In the genomic region with DNA sequence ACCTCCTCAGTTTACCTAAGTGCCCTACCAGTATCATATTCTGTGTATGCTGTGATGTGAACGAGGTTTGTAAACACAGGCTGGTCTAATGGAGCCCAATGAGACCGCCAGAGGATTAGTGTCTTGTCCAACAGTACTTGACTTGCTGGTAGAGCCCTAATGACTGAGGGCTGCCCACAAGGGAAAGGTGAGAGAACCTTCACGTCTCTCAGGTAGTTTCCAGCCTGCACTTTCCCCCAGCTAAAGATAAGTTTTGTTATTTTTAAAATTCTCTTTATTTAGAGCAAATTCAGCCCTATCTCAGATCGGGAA, we compare ENCODE assay signal across 8 cellular contexts. TPM values are rescaled to one million over a fixed set of nuclear protein-coding genes. Genes with fewer than 3 reads are reported as not detected.
DNase-seq lines count a peak whose midpoint lies in the region; ATAC-seq and TF ChIP-seq lines count a peak whose summit lies in the region.

No MANE protein-coding gene starts in this region.

- no peak for DNase-seq in AG04450 (ENCODE audit: low read depth, low spot score)
- no peak for DNase-seq in body of pancreas
- DNase-seq in lower leg skin (ENCODE audit: low spot score in 2 of 2): no peak
- no peak for DNase-seq in upper lobe of right lung
- no peak for DNase-seq in midbrain (lab: John Stamatoyannopoulos, UW)

- intact Hi-C loops in body of pancreas (cut with DNase I) (no loop called here), lower leg skin (cut with DNase I; ENCODE audit: low total_unique reads) (no loop called here), upper lobe of right lung (cut with DNase I) (no loop called here)

- TF ChIP-seq POLR2A in body of pancreas (IDR thresholded peaks at IDR 0.05) (no peak), lower leg skin (IDR thresholded peaks at IDR 0.05) (no peak)

- TF ChIP-seq CTCF in AG04450 (IDR thresholded peaks at IDR 0.05; ENCODE audit: low read depth, low read length) (0 out of 2 replicates have a peak, but pooled peaks have one; percentile 12), body of pancreas (IDR thresholded peaks at IDR 0.05) (no peak), lower leg skin (IDR thresholded peaks at IDR 0.05) (no peak), upper lobe of right lung (IDR thresholded peaks at IDR 0.05) (no peak)

- POLR2A ChIA-PET in AG04450 (lab: Yijun Ruan, JAX): interaction anchor here (1.2 to 1.4 kb wide), 2 partner anchors 8 to 78 kb away, joined by 4 to 5 read pairs; no protein-coding TSS in a partner anchor

- H3K27ac ChIP-seq in AG04450 (ENCODE audit: low read depth, low read length): peak overlapping the region; percentile 82
- H3K27ac ChIP-seq in body of pancreas: peak overlapping the region; percentile 90 to 94 (median 92)
- peak overlapping the region; percentile 96 for H3K27ac ChIP-seq in upper lobe of right lung

- 0 to 1% methylated on average over 4 of the region's 4 CpGs for WGBS in body of pancreas, 2 donors
- 4 to 12% methylated on average over 4 of the region's 4 CpGs for WGBS in lower leg skin, 2 donors

- CTCF ChIA-PET in AG04450 (lab: Charles Lee): interaction anchor here (0.6 to 3.4 kb wide), 4 partner anchors 17 to 284 kb away, joined by 3 to 25 read pairs (median 4); no protein-coding TSS in a partner anchor

- peak; percentile 42 for ATAC-seq in GM19395 (IDR thresholded peaks at IDR 0.05; ENCODE audit: unreplicated experiment)
- ATAC-seq in HG03565 (IDR thresholded peaks at IDR 0.05; ENCODE audit: unreplicated experiment): peak; percentile 16
- ATAC-seq in body of pancreas: peak; percentile 21
- no peak for ATAC-seq in upper lobe of right lung
- ATAC-seq in GM18519 (IDR thresholded peaks at IDR 0.05; ENCODE audit: low FRiP score, unreplicated experiment): no peak

- no peaks in the 10 kb centered on the region for H3K27me3 ChIP-seq in AG04450 (ENCODE audit: control insufficient read depth, insufficient read depth, low read length)
- no peaks in the 10 kb centered on the region for H3K27me3 ChIP-seq in body of pancreas
- H3K27me3 ChIP-seq in upper lobe of right lung: no peaks in the 10 kb centered on the region

- no peaks in the 10 kb centered on the region for H3K9me3 ChIP-seq in AG04450 (ENCODE audit: control insufficient read depth, insufficient read depth, low read length)
- H3K9me3 ChIP-seq in body of pancreas: no peaks in the 10 kb centered on the region
- H3K9me3 ChIP-seq in upper lobe of right lung: no peaks in the 10 kb centered on the region

- no peaks in the 10 kb centered on the region for H3K36me3 ChIP-seq in body of pancreas (replicated peaks in 1 of 2; ENCODE audit: insufficient read depth in 1 of 2, low read depth in 2 of 2)
- no peaks in the 10 kb centered on the region for H3K36me3 ChIP-seq in upper lobe of right lung

- peak overlapping the region; percentile 92 for H3K4me3 ChIP-seq in AG04450 (ENCODE audit: low read depth, low read length)
- H3K4me3 ChIP-seq in body of pancreas: peak overlapping the region; percentile 75 to 92
- peak overlapping the region; percentile 96 for H3K4me3 ChIP-seq in lower leg skin (ENCODE audit: low read depth, poor library complexity, severe bottlenecking)
- peak overlapping the region; percentile 74 for H3K4me3 ChIP-seq in upper lobe of right lung

- H3K4me1 ChIP-seq in body of pancreas (peaks cover 53% of the 10 kb centered on the region), upper lobe of right lung (peaks cover 25% of the 10 kb centered on the region)

RNA-seq across cellular contexts. Expression of a gene that starts 0.5 kb away (rescaled TPM):
- 20.8 and 29.1 TPM in 2 replicates for polyA plus RNA-seq in AG04450 (2011; rRNA removed)
- polyA minus RNA-seq in AG04450 (2011; rRNA and poly(A)+ RNA removed): 19.9 and 26.0 TPM in 2 replicates
- total RNA-seq in body of pancreas: 10 to 100 TPM; 32.3 to 38.1 TPM
- total RNA-seq in lower leg skin: 10 to 100 TPM; 23.5 to 29.6 (median 28.8) TPM
- 42.0 TPM for total RNA-seq in upper lobe of right lung

Comparison
In these comparisons a context has a peak if more than half of its experiments do, and no peak if none do; other contexts are left out.
1. ATAC-seq: peak in GM19395 (single experiment), HG03565 (single experiment) and body of pancreas (single experiment); none in upper lobe of right lung (single experiment) and GM18519 (single experiment).
2. Peak in every context shown above with its lines, with median percentiles within 50 percentile points of each other: H3K27ac ChIP-seq and H3K4me3 ChIP-seq.